Comparison of ENCODE assay signal across 8 cellular contexts in genomic region chr6:55528624-55529023, GRCh38. TPM values are rescaled to one million over a fixed set of nuclear protein-coding genes. Genes with fewer than 3 reads are reported as not detected.
DNase-seq lines count a peak whose midpoint lies in the region; ATAC-seq lines count a peak whose summit lies in the region.

No MANE protein-coding gene starts in this region.

- peak; percentile 65 for DNase-seq in SK-MEL-5 (ENCODE audit: low read depth, low spot score)
- peak; percentile 62 for DNase-seq in iris pigment epithelial cell (ENCODE audit: low read depth)
- no peak for DNase-seq in stimulated activated naive CD4-positive, alpha-beta T cell (lab: John Stamatoyannopoulos, UW)
- no peak for DNase-seq in stimulated activated CD8-positive, alpha-beta memory T cell treated with anti-CD3 and anti-CD28 coated beads, Interleukin-4, amount 100 ng/mL, for 48 hours
- no peak for DNase-seq in central memory CD4-positive, alpha-beta T cell

- peak; percentile 60 for ATAC-seq in GM18517 (IDR thresholded peaks at IDR 0.05; ENCODE audit: unreplicated experiment)
- ATAC-seq in HG03039 (IDR thresholded peaks at IDR 0.05; ENCODE audit: unreplicated experiment), result peak; percentile 75
- no peak for ATAC-seq in GM21619 (IDR thresholded peaks at IDR 0.05; ENCODE audit: unreplicated experiment)

- in situ Hi-C loops in SK-MEL-5 (cut with HindIII; ENCODE audit: low pct_unique_long_range_greater_than_20kb, low sequenced_read_pairs), result no loop called here

RNA-seq across cellular contexts. Expression of gene HMGCLL1, which starts 50.4 kb away (rescaled TPM):
- not detected in 2 replicates for total RNA-seq in SK-MEL-5 (2014; rRNA removed; shearing (Covaris generic))
- polyA plus RNA-seq in SK-MEL-5 (2015; cell fraction: cytosol; rRNA removed), result not detected in 2 replicates
- not detected in 2 replicates for polyA plus RNA-seq in SK-MEL-5 (2015; cell fraction: nucleus; rRNA removed)

Comparison
In these comparisons a context has a peak if more than half of its experiments do, and no peak if none do; other contexts are left out.
1. DNase-seq: peak in SK-MEL-5 (single experiment) and iris pigment epithelial cell (single experiment); none in stimulated activated naive CD4-positive, alpha-beta T cell (0 of 6), stimulated activated CD8-positive, alpha-beta memory T cell treated with anti-CD3 and anti-CD28 coated beads, Interleukin-4, amount 100 ng/mL, for 48 hours (single experiment) and central memory CD4-positive, alpha-beta T cell (single experiment).